21 cellular contexts compared by ENCODE assay signal in the genomic region with DNA sequence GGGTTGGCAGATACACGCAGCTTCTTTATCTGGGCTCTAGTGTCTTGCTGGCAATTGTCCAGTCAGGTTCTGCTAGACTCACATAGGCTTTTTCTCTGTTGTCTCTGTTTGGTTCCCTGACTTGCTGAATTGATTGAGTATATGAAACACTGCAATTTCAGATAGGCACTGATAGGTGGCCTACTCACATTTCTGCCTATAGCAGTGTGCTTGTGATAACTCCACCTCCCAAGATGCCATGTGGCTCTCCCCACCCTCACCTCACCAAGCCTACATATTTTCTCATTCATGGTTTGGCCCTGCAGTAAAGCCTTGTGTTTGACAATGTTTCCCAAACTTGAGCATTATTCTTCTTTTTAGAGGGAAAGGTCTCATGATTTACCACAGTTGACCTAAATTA.
A peak's percentile ranks its signal among the peaks of the same experiment; 100 is the strongest.
DNase-seq lines count a peak whose midpoint lies in the region.
"Had no signal": no experiment of that assay in that cellular context is flagged by ENCODE, and none has a peak within 500 bp of the region (broad histone marks: within the 10 kb centered on the region; RNA-seq: fewer than 3 reads in every experiment).

No MANE protein-coding gene starts in this region.

- DNase-seq in NCI-H2029 (lab: John Stamatoyannopoulos, UW) (peak; percentile 20), NCI-H2029 treated with DMSO at 0.1 percent for 48 hours (lab: John Stamatoyannopoulos, UW) (no peak), ELR (ENCODE audit: low read depth) (peak; percentile 22), NCI-H446 treated with DMSO at 0.1 percent for 48 hours (lab: John Stamatoyannopoulos, UW) (peak; percentile 2), cerebellar cortex (ENCODE audit: low spot score) (peak; percentile 29), caudate nucleus (lab: John Stamatoyannopoulos, UW) (no peak)
- DNase-seq in activated CD8-positive, alpha-beta memory T cell treated with anti-CD3 and anti-CD28 coated beads, Interleukin-2, amount 50 U/mL, for 4 hours: no peak
- no peak for DNase-seq in stimulated activated CD4-positive, alpha-beta T cell treated with anti-CD3 and anti-CD28 coated beads, Interleukin-4, amount 100 ng/mL, for 24 hours
- DNase-seq: activated CD4-positive, alpha-beta T cell treated with anti-CD3 and anti-CD28 coated beads, Interleukin-2, amount 50 U/mL, for 4 hours; activated naive CD8-positive, alpha-beta T cell treated with anti-CD3 and anti-CD28 coated beads for 36 hours; activated T-cell treated with anti-CD3 and anti-CD28 coated beads, Interleukin-2, amount 50 U/mL, for 72 hours; brain microvascular endothelial cell; dorsolateral prefrontal cortex; lower lobe of right lung; naive B cell; NCI-H1436; NCI-H526; ovary; stimulated activated CD4-positive, alpha-beta T cell treated with anti-CD3 and anti-CD28 coated beads, Interleukin-4, amount 100 ng/mL, for 4 hours; stimulated activated CD8-positive, alpha-beta memory T cell treated with anti-CD3 and anti-CD28 coated beads, Interleukin-4, amount 100 ng/mL, for 48 hours had no signal

- no peak overlapping the region for H3K27ac ChIP-seq in caudate nucleus (ENCODE audit: low read depth, low read length)
- H3K27ac ChIP-seq: brain microvascular endothelial cell, KMS-11, lower lobe of right lung, ovary had no signal

Comparison
In these comparisons a context has a peak if more than half of its experiments do, and no peak if none do; other contexts are left out.
1. DNase-seq: peak in NCI-H2029 (single experiment), ELR (single experiment), NCI-H446 treated with DMSO at 0.1 percent for 48 hours (single experiment) and cerebellar cortex (single experiment); none in NCI-H2029 treated with DMSO at 0.1 percent for 48 hours (single experiment), caudate nucleus (0 of 61), activated CD8-positive, alpha-beta memory T cell treated with anti-CD3 and anti-CD28 coated beads, Interleukin-2, amount 50 U/mL, for 4 hours (single experiment) and stimulated activated CD4-positive, alpha-beta T cell treated with anti-CD3 and anti-CD28 coated beads, Interleukin-4, amount 100 ng/mL, for 24 hours (single experiment).